13 cellular contexts compared by ENCODE assay signal in the genomic region with DNA sequence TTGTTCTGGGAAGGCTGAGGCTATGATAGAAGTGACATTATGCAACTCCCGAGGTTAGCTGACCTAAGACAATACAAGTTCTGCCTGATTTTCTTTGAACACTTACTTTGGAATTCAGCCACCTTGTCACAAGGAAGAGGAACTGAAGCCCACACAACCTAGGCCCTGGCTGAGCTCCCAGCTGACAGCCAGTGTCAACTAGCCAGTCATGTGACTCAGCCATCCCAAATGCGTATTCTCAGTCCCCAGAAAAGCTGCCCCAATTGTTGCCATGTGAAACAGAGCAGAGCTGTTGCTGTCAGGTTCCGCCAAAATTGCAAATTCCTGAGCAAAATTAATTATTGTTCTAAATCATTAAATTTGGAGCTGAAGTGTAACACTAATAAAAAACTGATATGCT.
"Had no signal": no experiment of that assay in that cellular context is flagged by ENCODE, and none has a peak within 500 bp of the region (broad histone marks: within the 10 kb centered on the region; RNA-seq: fewer than 3 reads in every experiment).

No MANE protein-coding gene starts in this region.

- H3K4me1 ChIP-seq: left lung, parathyroid adenoma had no signal

- H3K27ac Mint-ChIP-seq: activated naive CD4-positive, alpha-beta T cell treated with anti-CD3 and anti-CD28 coated beads, Interleukin-2, amount 50 U/mL, for 72 hours; activated T-helper 2 cell treated with anti-CD3 and anti-CD28 coated beads, Interferon-gamma antibody, Interleukin-2, Interleukin-4, amounts not matched to agents 10 μg/mL and 5 μg/mL and 100 μg/mL, durations not matched to agents 14 hours and 24 hours and 36 hours; memory B cell; stimulated activated effector memory CD8-positive, alpha-beta T cell treated with anti-CD3 and anti-CD28 coated beads, Interleukin-12 subunit alpha, Interleukin-12 subunit beta, amount 100 ng/mL, for 72 hours had no signal

- H3K79me2 ChIP-seq: parathyroid adenoma had no signal

- H3K4me1 Mint-ChIP-seq: memory B cell; stimulated activated effector memory CD8-positive, alpha-beta T cell treated with anti-CD3 and anti-CD28 coated beads, Interleukin-12 subunit alpha, Interleukin-12 subunit beta, amount 100 ng/mL, for 72 hours had no signal

- ATAC-seq: activated CD4-positive, CD25-positive, alpha-beta regulatory T cell treated with anti-CD3 and anti-CD28 coated beads, Interleukin-2, amount 50 U/mL, for 24 hours; activated naive CD4-positive, alpha-beta T cell treated with anti-CD3 and anti-CD28 coated beads, Interleukin-2, amount 50 U/mL, for 72 hours; esophagus mucosa; stimulated activated effector memory CD8-positive, alpha-beta T cell treated with anti-CD3 and anti-CD28 coated beads, Interleukin-12 subunit alpha, Interleukin-12 subunit beta, amount 100 ng/mL, for 72 hours had no signal

- H3K4me3 Mint-ChIP-seq: neural crest cell; stimulated activated effector memory CD8-positive, alpha-beta T cell treated with anti-CD3 and anti-CD28 coated beads, Interleukin-12 subunit alpha, Interleukin-12 subunit beta, amount 100 ng/mL, for 72 hours had no signal

- H3K9me3 Mint-ChIP-seq: activated naive CD4-positive, alpha-beta T cell treated with anti-CD3 and anti-CD28 coated beads, Interleukin-2, amount 50 U/mL, for 72 hours; activated T-helper 2 cell treated with anti-CD3 and anti-CD28 coated beads, Interferon-gamma antibody, Interleukin-2, Interleukin-4, amounts not matched to agents 10 μg/mL and 5 μg/mL and 100 μg/mL, durations not matched to agents 14 hours and 24 hours and 36 hours; memory B cell; neural crest cell had no signal

- H3K27ac ChIP-seq: left lung, parathyroid adenoma, right atrium auricular region, tibial nerve had no signal

- H3K4me3 ChIP-seq: left lung, right atrium auricular region, tibial nerve had no signal

- H3K27me3 ChIP-seq: right atrium auricular region, tibial nerve had no signal

- H3K36me3 ChIP-seq: left lung, right atrium auricular region, tibial nerve had no signal

- H2AFZ ChIP-seq: parathyroid adenoma had no signal

- DNase-seq: glutamatergic neuron, left lung, small intestine had no signal

- H3K36me3 Mint-ChIP-seq: memory B cell; stimulated activated effector memory CD8-positive, alpha-beta T cell treated with anti-CD3 and anti-CD28 coated beads, Interleukin-12 subunit alpha, Interleukin-12 subunit beta, amount 100 ng/mL, for 72 hours had no signal

- H3K9me3 ChIP-seq: left lung, right atrium auricular region, tibial nerve had no signal
